Comparison of ENCODE assay signal across 8 cellular contexts in genomic region chrX:48897157-48897620, GRCh38. TPM values are rescaled to one million over a fixed set of nuclear protein-coding genes. Genes with fewer than 3 reads are reported as not detected.
DNase-seq lines count a peak whose midpoint lies in the region; ATAC-seq and TF ChIP-seq lines count a peak whose summit lies in the region.

No MANE protein-coding gene starts in this region.

- no peak for TF ChIP-seq CTCF in brain microvascular endothelial cell (IDR thresholded peaks at IDR 0.05; ENCODE audit: low read depth, low read length, missing control alignments)

- peaks cover 1% of the 10 kb centered on the region for H3K36me3 Mint-ChIP-seq in T-helper 17 cell (ENCODE audit: low read depth)

- H3K4me1 Mint-ChIP-seq in T-helper 17 cell, result peaks cover 11% of the 10 kb centered on the region

- H3K27me3 ChIP-seq in brain microvascular endothelial cell (replicated peaks) (no peaks in the 10 kb centered on the region), iPS DF 6.9 (ENCODE audit: control insufficient read depth, insufficient read depth, low read length) (no peaks in the 10 kb centered on the region)

- in situ Hi-C loops in brain microvascular endothelial cell (cut with HindIII; ENCODE audit: low pct_ligation_motif_present, low sequenced_read_pairs), result no loop called here

- peaks cover 1% of the 10 kb centered on the region for H3K36me3 ChIP-seq in brain microvascular endothelial cell (replicated peaks)
- H3K36me3 ChIP-seq in iPS DF 6.9 (ENCODE audit: control insufficient read depth, insufficient read depth, low read length), result peaks cover 3% of the 10 kb centered on the region; the same call in 1 of the 2 replicates

- peak overlapping the region; percentile 77 for H3K4me3 ChIP-seq in brain microvascular endothelial cell (ENCODE audit: low read depth, low read length)
- peak overlapping the region; percentile 95; the same call in 1 of the 2 replicates for H3K4me3 ChIP-seq in iPS DF 6.9 (ENCODE audit: low read length)

- H3K27ac Mint-ChIP-seq in T-helper 17 cell, result peak overlapping the region; percentile 93

- H3K27ac ChIP-seq in brain microvascular endothelial cell, result peak overlapping the region; percentile 87
- no peak overlapping the region for H3K27ac ChIP-seq in iPS DF 6.9 (ENCODE audit: low read length)

- DNase-seq in EH (ENCODE audit: low read depth) (peak; percentile 75), NCI-H1694 treated with DMSO at 0.1 percent for 48 hours (lab: John Stamatoyannopoulos, UW) (peak; percentile 40), T-helper 17 cell (peak in 2 of 3 donors; percentile 48 to 60), brain microvascular endothelial cell (peak; percentile 63), iPS DF 6.9 (ENCODE audit: low read depth, low spot score) (no peak), retina (peak; percentile 86)

- no peaks in the 10 kb centered on the region for H3K27me3 Mint-ChIP-seq in T-helper 17 cell

- no peaks in the 10 kb centered on the region; the same call in 1 of the 2 replicates for H3K4me1 ChIP-seq in iPS DF 6.9 (ENCODE audit: control insufficient read depth, insufficient read depth, low read length)

- no CpG with 5 or more reads among the region's 38 CpGs for WGBS in iPS DF 6.9 (ENCODE audit: insufficient coverage, insufficient read length)

- ATAC-seq in HG02763 (IDR thresholded peaks at IDR 0.05; ENCODE audit: unreplicated experiment), result peak; percentile 17
- peak; percentile 41 for ATAC-seq in T-helper 17 cell
- no peak for ATAC-seq in GM18870 (IDR thresholded peaks at IDR 0.05; ENCODE audit: unreplicated experiment)

- peak overlapping the region; percentile 95 for H3K4me3 Mint-ChIP-seq in T-helper 17 cell

- no peaks in the 10 kb centered on the region for H3K9me3 ChIP-seq in T-helper 17 cell (ENCODE audit: control insufficient read depth, low read length, poor library complexity, severe bottlenecking)
- H3K9me3 ChIP-seq in iPS DF 6.9 (ENCODE audit: control insufficient read depth, insufficient read depth, low read length), result no peaks in the 10 kb centered on the region

RNA-seq across cellular contexts. Expression of gene TIMM17B, which starts 0.4 kb away (rescaled TPM):
- 10 to 100 TPM; 33.6 to 41.9 TPM for total RNA-seq in T-helper 17 cell

RNA-seq across cellular contexts. Expression of gene PQBP1, which starts 0.5 kb away (rescaled TPM):
- total RNA-seq in T-helper 17 cell, result 10 to 100 TPM; 66.7 to 68.8 TPM

RNA-seq across cellular contexts. Expression of gene SLC35A2, which starts 14.3 kb away (rescaled TPM):
- total RNA-seq in T-helper 17 cell, result 10 to 100 TPM; 34.8 to 50.7 TPM

RNA-seq across cellular contexts. Expression of gene PIM2, which starts 21.6 kb away (rescaled TPM):
- 100 to 1,000 TPM; 301 to 481 TPM for total RNA-seq in T-helper 17 cell
